Comparison of ENCODE assay signal across 8 cellular contexts in the genomic region with DNA sequence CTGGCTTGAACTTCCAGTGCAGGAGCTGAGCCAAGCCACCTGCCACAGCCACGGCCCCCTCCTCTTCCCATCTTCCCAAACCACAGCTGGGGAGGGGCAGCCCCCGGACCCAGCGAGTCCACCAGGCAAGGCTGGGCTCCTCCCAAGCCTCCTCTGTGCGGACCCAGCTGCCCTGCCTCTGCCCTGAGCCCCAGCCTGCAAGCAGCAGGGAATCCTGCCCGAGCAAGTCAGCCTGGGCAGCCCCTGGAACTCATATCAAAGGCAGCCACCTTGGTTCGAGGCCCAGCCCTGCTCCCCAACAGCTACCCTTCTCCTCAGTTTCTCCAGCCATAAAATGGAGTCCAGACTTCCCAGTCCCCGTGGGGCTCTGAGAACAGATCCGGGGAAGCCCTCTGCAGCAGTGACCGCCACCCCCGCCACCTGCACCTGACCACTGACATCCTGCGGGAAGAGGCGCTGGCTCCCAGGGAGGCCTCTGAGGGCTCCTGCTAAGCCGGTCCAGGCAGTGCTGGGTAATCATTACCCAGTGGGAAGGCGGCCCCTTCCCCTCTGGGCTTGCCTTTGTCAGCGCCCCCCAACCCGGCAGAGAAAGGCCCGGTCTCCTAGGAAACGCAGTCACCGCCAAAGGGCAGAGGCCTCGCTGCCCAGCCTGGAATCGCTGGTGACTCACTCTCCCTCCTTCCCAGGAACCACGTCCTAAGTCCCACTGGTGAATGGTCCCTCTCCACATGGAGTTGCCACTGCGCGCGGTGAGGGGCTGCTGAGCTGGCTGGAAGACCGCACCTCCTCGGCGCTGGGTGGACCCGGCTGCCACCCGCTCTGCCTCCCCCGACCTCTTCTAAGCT. TPM values are rescaled to one million over a fixed set of nuclear protein-coding genes. Genes with fewer than 3 reads are reported as not detected.
DNase-seq lines count a peak whose midpoint lies in the region; ATAC-seq and TF ChIP-seq lines count a peak whose summit lies in the region.

No MANE protein-coding gene starts in this region.

- no peak overlapping the region for H3K27ac Mint-ChIP-seq in stimulated activated naive CD8-positive, alpha-beta T cell treated with anti-CD3 and anti-CD28 coated beads, Interleukin-15, Interleukin-2, amounts not matched to agents 100 ng/mL and 50 ng/mL, for 24 hours

- no peak for DNase-seq in stimulated activated naive CD8-positive, alpha-beta T cell treated with anti-CD3 and anti-CD28 coated beads, Interleukin-15, Interleukin-2, amounts not matched to agents 100 U/mL and 50 U/mL, for 24 hours
- peak; percentile 98 for DNase-seq in glomerular visceral epithelial cell (ENCODE audit: extremely low spot score)
- DNase-seq in ovary, result peak in 4 of 5 donors; percentile 37 to 54 (median 42)
- DNase-seq in occipital lobe (lab: John Stamatoyannopoulos, UW), result no peak
- DNase-seq in GM10248 (ENCODE audit: extremely low spot score), result no peak

- no peaks in the 10 kb centered on the region for H3K27me3 Mint-ChIP-seq in stimulated activated naive CD8-positive, alpha-beta T cell treated with anti-CD3 and anti-CD28 coated beads, Interleukin-15, Interleukin-2, amounts not matched to agents 100 ng/mL and 50 ng/mL, for 24 hours

- no peak for TF ChIP-seq CTCF in VCaP (conservative IDR thresholded peaks at IDR 0.05)
- TF ChIP-seq CTCF in ovary (IDR thresholded peaks at IDR 0.05), result no peak
- no peak for TF ChIP-seq CTCF in GM10248 (IDR thresholded peaks at IDR 0.05; ENCODE audit: control extremely low read depth, extremely low read depth, low read depth, missing control alignments)

- H3K27ac ChIP-seq in VCaP (peak overlapping the region; percentile 97), ovary (no peak overlapping the region)

- POLR2A ChIA-PET in GM10248 (lab: Yijun Ruan, JAX), result interaction anchor here (0.6 to 1.2 kb wide), 2 partner anchors 16 to 22 kb away, joined by 3 read pairs; no protein-coding TSS in a partner anchor

- H3K9me3 Mint-ChIP-seq in stimulated activated naive CD8-positive, alpha-beta T cell treated with anti-CD3 and anti-CD28 coated beads, Interleukin-15, Interleukin-2, amounts not matched to agents 100 ng/mL and 50 ng/mL, for 24 hours, result no peaks in the 10 kb centered on the region

- no peaks in the 10 kb centered on the region for H3K36me3 ChIP-seq in ovary

- peak overlapping the region; percentile 65 for H3K4me3 Mint-ChIP-seq in stimulated activated naive CD8-positive, alpha-beta T cell treated with anti-CD3 and anti-CD28 coated beads, Interleukin-15, Interleukin-2, amounts not matched to agents 100 ng/mL and 50 ng/mL, for 24 hours

- CTCF ChIA-PET in GM10248 (lab: Yijun Ruan, JAX), result interaction anchor here (0.7 to 1.3 kb wide), 6 partner anchors 10 to 209 kb away, joined by 3 to 4 read pairs (median 3); no protein-coding TSS in a partner anchor

- peak overlapping the region; percentile 66 for H3K4me3 ChIP-seq in ovary

- H3K9me3 ChIP-seq in ovary, result no peaks in the 10 kb centered on the region

- H3K27me3 ChIP-seq in ovary, result no peaks in the 10 kb centered on the region

- H3K4me1 ChIP-seq in ovary (ENCODE audit: insufficient read depth), result peaks cover 6% of the 10 kb centered on the region

- no peak for ATAC-seq in stimulated activated naive CD8-positive, alpha-beta T cell treated with anti-CD3 and anti-CD28 coated beads, Interleukin-15, Interleukin-2, amounts not matched to agents 100 U/mL and 50 U/mL, for 24 hours
- ATAC-seq in HG02981 (IDR thresholded peaks at IDR 0.05; ENCODE audit: unreplicated experiment), result no peak

- H3K4me1 Mint-ChIP-seq in stimulated activated naive CD8-positive, alpha-beta T cell treated with anti-CD3 and anti-CD28 coated beads, Interleukin-15, Interleukin-2, amounts not matched to agents 100 ng/mL and 50 ng/mL, for 24 hours (ENCODE audit: low read depth), result peaks cover 7% of the 10 kb centered on the region

- intact Hi-C loops in ovary (cut with DNase I), result no loop called here

- WGBS in ovary, 3 donors, result 38 to 40% (median 39%) methylated on average over 29 to 31 of the region's 31 CpGs

- no peak for TF ChIP-seq POLR2A in ovary (IDR thresholded peaks at IDR 0.05)

- H3K36me3 Mint-ChIP-seq in stimulated activated naive CD8-positive, alpha-beta T cell treated with anti-CD3 and anti-CD28 coated beads, Interleukin-15, Interleukin-2, amounts not matched to agents 100 ng/mL and 50 ng/mL, for 24 hours (ENCODE audit: low read depth), result no peaks in the 10 kb centered on the region

- TF ChIP-seq EP300 in ovary (IDR thresholded peaks at IDR 0.05), result no peak

RNA-seq across cellular contexts. Expression of gene VAV2, which starts 1.5 kb away (rescaled TPM):
- 10 to 100 TPM in 2 of 7 donors, 1 to 10 TPM in 5; 3.7 to 14.1 (median 7.8) TPM for total RNA-seq in ovary
- 1 to 10 TPM; 5.4 to 6.7 TPM for polyA plus RNA-seq in ovary
- total RNA-seq in occipital lobe, result 41.3 TPM

RNA-seq across cellular contexts. Expression of gene BRD3OS, which starts 34.7 kb away (rescaled TPM):
- total RNA-seq in ovary, result 10 to 100 TPM; 14.5 to 26.3 (median 21.1) TPM
- 10 to 100 TPM; 17.1 to 28.1 TPM for polyA plus RNA-seq in ovary
- 28.4 TPM for total RNA-seq in occipital lobe

Comparison
In these comparisons a context has a peak if more than half of its experiments do, and no peak if none do; other contexts are left out.
1. DNase-seq: peak in glomerular visceral epithelial cell (single experiment) and ovary (4 of 5); none in stimulated activated naive CD8-positive, alpha-beta T cell treated with anti-CD3 and anti-CD28 coated beads, Interleukin-15, Interleukin-2, amounts not matched to agents 100 U/mL and 50 U/mL, for 24 hours (single experiment), occipital lobe (single experiment) and GM10248 (single experiment).